Comparison of ENCODE assay signal across 22 cellular contexts in genomic region chr11:17611503-17612220, GRCh38.
"Had no signal": no experiment of that assay in that cellular context is flagged by ENCODE, and none has a peak within 500 bp of the region (broad histone marks: within the 10 kb centered on the region; RNA-seq: fewer than 3 reads in every experiment).

No MANE protein-coding gene starts in this region.

- H3K36me3 Mint-ChIP-seq: activated naive CD8-positive, alpha-beta T cell treated with anti-CD3 and anti-CD28 coated beads, Interleukin-2, amount 10 ng/mL, durations not matched to agents 7 days and 5 days had no signal

- H3K4me3 Mint-ChIP-seq: activated naive CD8-positive, alpha-beta T cell treated with anti-CD3 and anti-CD28 coated beads, Interleukin-2, amount 10 ng/mL, durations not matched to agents 7 days and 5 days; activated T-helper 17 cell treated with anti-CD3 and anti-CD28 coated beads, Interleukin-2, amount 50 U/mL, for 72 hours; central memory CD8-positive, alpha-beta T cell; nephron progenitor cell had no signal

- H3K27me3 ChIP-seq: breast epithelium, dorsolateral prefrontal cortex, testis, upper lobe of left lung had no signal

- ATAC-seq: activated T-helper 17 cell treated with anti-CD3 and anti-CD28 coated beads, Interleukin-2, amount 50 U/mL, for 72 hours; gastroesophageal sphincter; left colon; mucosa of descending colon; SK-N-SH treated with all-trans-retinoic acid at 6 μM for 48 hours had no signal

- H3K9me3 ChIP-seq: breast epithelium, gastroesophageal sphincter, mucosa of descending colon, testis, upper lobe of left lung had no signal

- H3K4me3 ChIP-seq: breast epithelium, dorsolateral prefrontal cortex, gastroesophageal sphincter, mucosa of descending colon, testis, upper lobe of left lung had no signal

- H3K4me1 ChIP-seq: breast epithelium, gastroesophageal sphincter, testis, upper lobe of left lung had no signal

- H3K27ac ChIP-seq: breast epithelium, gastroesophageal sphincter, testis, upper lobe of left lung had no signal

- H3K36me3 ChIP-seq: breast epithelium, gastroesophageal sphincter, upper lobe of left lung had no signal

- H3K27ac Mint-ChIP-seq: activated naive CD8-positive, alpha-beta T cell treated with anti-CD3 and anti-CD28 coated beads, Interleukin-2, amount 10 ng/mL, durations not matched to agents 7 days and 5 days; activated T-helper 17 cell treated with anti-CD3 and anti-CD28 coated beads, Interleukin-2, amount 50 U/mL, for 72 hours; nephron progenitor cell had no signal

- H3K4me1 Mint-ChIP-seq: activated naive CD8-positive, alpha-beta T cell treated with anti-CD3 and anti-CD28 coated beads, Interleukin-2, amount 10 ng/mL, durations not matched to agents 7 days and 5 days; activated T-helper 17 cell treated with anti-CD3 and anti-CD28 coated beads, Interleukin-2, amount 50 U/mL, for 72 hours; central memory CD8-positive, alpha-beta T cell had no signal

- H3K9me3 Mint-ChIP-seq: activated naive CD8-positive, alpha-beta T cell treated with anti-CD3 and anti-CD28 coated beads, Interleukin-2, amount 10 ng/mL, durations not matched to agents 7 days and 5 days; activated T-helper 17 cell treated with anti-CD3 and anti-CD28 coated beads, Interleukin-2, amount 50 U/mL, for 72 hours; central memory CD8-positive, alpha-beta T cell had no signal

- DNase-seq: activated CD4-positive, alpha-beta T cell treated with anti-CD3 and anti-CD28 coated beads, Interleukin-2, amount 50 U/mL, for 1 hour; activated naive CD4-positive, alpha-beta T cell treated with Interleukin-2 at 50 U/mL for 16 hours; activated naive CD8-positive, alpha-beta T cell treated with anti-CD3 and anti-CD28 coated beads, Interleukin-2, amount 10 ng/mL, durations not matched to agents 7 days and 5 days; activated T-cell treated with anti-CD3 and anti-CD28 coated beads, Interleukin-2, amount 50 U/mL, for 1 hour; amniotic stem cell; hypothalamus; left colon; mesendoderm; mucosa of descending colon; nephron progenitor cell; occipital lobe; retina; stimulated activated CD4-positive, alpha-beta T cell treated with anti-CD3 and anti-CD28 coated beads, Interleukin-2, amount 100 ng/mL, for 48 hours; stimulated activated naive CD4-positive, alpha-beta T cell; testis had no signal
